ENCODE assay signal across 26 cellular contexts in genomic region chr7:67475293-67475692, GRCh38.
"Had no signal": no experiment of that assay in that cellular context is flagged by ENCODE, and none has a peak within 500 bp of the region (broad histone marks: within the 10 kb centered on the region; RNA-seq: fewer than 3 reads in every experiment).

No MANE protein-coding gene starts in this region.

- FAIRE-seq: pancreas had no signal

- H3K36me3 ChIP-seq: neural progenitor cell, neutrophil, pancreas, prostate gland, spleen, stomach, thoracic aorta, thyroid gland, tibial nerve, upper lobe of left lung, vagina had no signal

- H3K4me1 ChIP-seq: pancreas, prostate gland, spleen, tibial nerve, upper lobe of left lung, vagina had no signal

- H3K27ac ChIP-seq: neural progenitor cell, neutrophil, pancreas, prostate gland, skin epidermis, spleen, stomach, thoracic aorta, thyroid gland, tibial nerve, upper lobe of left lung, vagina had no signal

- H3K9ac ChIP-seq: neural progenitor cell had no signal

- H3K9me3 ChIP-seq: neutrophil, pancreas, prostate gland, stomach, thoracic aorta, thyroid gland, tibial nerve, upper lobe of left lung, vagina had no signal

- ATAC-seq: naive thymus-derived CD4-positive, alpha-beta T cell; natural killer cell; pancreas; right cardiac atrium; sciatic nerve; stimulated activated naive B cell treated with anti-CD40 and anti-IgM and Interleukin-4, amounts not matched to agents 10 μg/mL and 1 μg/mL and 100 μg/mL, for 72 hours had no signal

- H2AFZ ChIP-seq: neural progenitor cell had no signal

- DNase-seq: naive thymus-derived CD4-positive, alpha-beta T cell; natural killer cell; nucleus accumbens; pancreas; right cardiac atrium; spleen; stimulated activated CD4-positive, alpha-beta T cell treated with anti-CD3 and anti-CD28 coated beads, Interleukin-12 subunit alpha, Interleukin-12 subunit beta, amount 100 ng/mL, for 4 hours; stimulated activated CD4-positive, alpha-beta T cell treated with anti-CD3 and anti-CD28 coated beads, Interleukin-1b, Interleukin-23, amount 100 ng/mL, for 48 hours; stimulated activated CD4-positive, alpha-beta T cell treated with anti-CD3 and anti-CD28 coated beads, Interleukin-4, amount 100 ng/mL, for 1 hour; stimulated activated CD4-positive, alpha-beta T cell treated with anti-CD3 and anti-CD28 coated beads, Interleukin-4, amount 100 ng/mL, for 4 hours; stimulated activated CD8-positive, alpha-beta memory T cell treated with anti-CD3 and anti-CD28 coated beads, Interleukin-4, amount 100 ng/mL, for 48 hours; stimulated activated naive B cell treated with anti-CD40 and anti-IgM and Interleukin-4, amounts not matched to agents 10 μg/mL and 1 μg/mL and 100 μg/mL, for 72 hours; stimulated activated naive CD4-positive, alpha-beta T cell treated with Interleukin-2 at 50 U/mL for 16 hours; stomach; thyroid gland; trophoblast cell; upper lobe of left lung had no signal

- H3K4me3 ChIP-seq: neural progenitor cell, pancreas, prostate gland, skin epidermis, smooth muscle cell, spleen, stomach, thoracic aorta, thyroid gland, tibial nerve, upper lobe of left lung, vagina had no signal

- H3K27me3 ChIP-seq: neural progenitor cell, neutrophil, pancreas, stomach, thyroid gland, tibial nerve, upper lobe of left lung, vagina had no signal

- H3K4me2 ChIP-seq: neural progenitor cell, smooth muscle cell had no signal
